19 cellular contexts compared by ENCODE assay signal in the genomic region with DNA sequence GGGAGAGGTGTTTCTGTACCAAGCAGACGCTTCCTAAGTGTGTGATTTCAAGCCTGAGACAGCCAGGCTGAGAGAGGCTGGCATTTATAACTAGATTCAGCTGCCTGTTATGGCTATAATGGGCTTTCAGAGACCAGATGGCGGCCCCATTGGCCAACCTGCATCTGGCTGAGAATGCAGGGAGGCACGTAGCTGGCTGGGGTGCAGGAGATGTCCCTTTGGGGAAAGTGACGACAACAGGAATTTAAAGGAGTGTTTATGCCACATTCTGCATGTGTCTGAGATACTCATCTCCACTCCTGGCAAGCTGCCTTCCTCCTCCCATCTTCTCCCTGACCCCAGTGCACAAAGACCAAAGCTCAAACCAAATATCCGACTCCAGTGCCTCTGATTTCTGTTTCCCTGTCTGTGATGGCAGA. TPM values are rescaled to one million over a fixed set of nuclear protein-coding genes. Genes with fewer than 3 reads are reported as not detected.
DNase-seq lines count a peak whose midpoint lies in the region; ATAC-seq, FAIRE-seq and TF ChIP-seq lines count a peak whose summit lies in the region.
"Had no signal": no experiment of that assay in that cellular context is flagged by ENCODE, and none has a peak within 500 bp of the region (broad histone marks: within the 10 kb centered on the region; RNA-seq: fewer than 3 reads in every experiment).

No MANE protein-coding gene starts in this region.

- intact Hi-C loops in PC-9 (cut with micrococcal nuclease; ENCODE audit: unreplicated experiment), result no loop called here
- intact Hi-C loops in kidney (cut with DNase I), result loop anchor here (10.0 kb wide), 1 partner anchor 293 kb away; no protein-coding TSS in a partner anchor
- intact Hi-C loops in naive thymus-derived CD4-positive, alpha-beta T cell (cut with micrococcal nuclease), result loop anchor here in 1 of 2 donors (10.0 kb wide), 1 partner anchor 57 kb away; no protein-coding TSS in a partner anchor

- H3K9ac ChIP-seq in kidney (ENCODE audit: low read length in 2 of 2), result no peak overlapping the region

- no peak overlapping the region for H3K4me2 ChIP-seq in PC-9
- H3K4me2 ChIP-seq: hepatocyte had no signal

- H3F3A ChIP-seq in PC-9 (ENCODE audit: insufficient read depth, low read depth), result no peaks in the 10 kb centered on the region

- no peak overlapping the region for H3K4me3 Mint-ChIP-seq in naive thymus-derived CD4-positive, alpha-beta T cell

- H3K79me2 ChIP-seq in PC-9 (ENCODE audit: low read depth), result no peaks in the 10 kb centered on the region
- H3K79me2 ChIP-seq: hepatocyte had no signal

- CTCF ChIA-PET in PC-9 (lab: Charles Lee), result no interaction called here
- CTCF ChIA-PET in RWPE1 (lab: Yijun Ruan, JAX), result interaction anchor here (0.6 kb wide), 1 partner anchor 25 kb away, joined by 4 read pairs; no protein-coding TSS in a partner anchor
- CTCF ChIA-PET in naive thymus-derived CD4-positive, alpha-beta T cell (lab: Charles Lee), result no interaction called here

- H3K27ac ChIP-seq in PC-9 (no peak overlapping the region), kidney (ENCODE audit: low read depth in 2 of 2, low read length in 2 of 2) (no peak overlapping the region), RWPE1 (no peak overlapping the region)
- H3K27ac ChIP-seq in naive thymus-derived CD4-positive, alpha-beta T cell (ENCODE audit: low read depth, low read length), result no peak overlapping the region
- H3K27ac ChIP-seq: hepatocyte had no signal

- H3K27me3 Mint-ChIP-seq in naive thymus-derived CD4-positive, alpha-beta T cell, result peaks cover 10 to 23% (median 20%) of the 10 kb centered on the region in 5 donors

- no peaks in the 10 kb centered on the region for H3K27me3 ChIP-seq in PC-9 (ENCODE audit: insufficient read depth, low read depth)
- no peaks in the 10 kb centered on the region for H3K27me3 ChIP-seq in naive thymus-derived CD4-positive, alpha-beta T cell (ENCODE audit: control insufficient read depth in 2 of 2, insufficient read depth in 2 of 2, low read length in 2 of 2)
- H3K27me3 ChIP-seq: hepatocyte had no signal

- DNase-seq in AG10803 (ENCODE audit: low read depth) (peak; percentile 76), NCI-H1436 (lab: John Stamatoyannopoulos, UW) (peak; percentile 69), PC-9 (no peak), kidney (peak; percentile 33), RWPE1 (ENCODE audit: low spot score) (no peak), NCI-H2227 (lab: John Stamatoyannopoulos, UW; ENCODE audit: unreplicated experiment) (no peak)
- no peak for DNase-seq in activated CD4-positive, alpha-beta T cell treated with anti-CD3 and anti-CD28 coated beads for 48 hours
- DNase-seq in naive thymus-derived CD4-positive, alpha-beta T cell, result no peak
- DNase-seq: activated CD8-positive, alpha-beta memory T cell treated with anti-CD3 and anti-CD28 coated beads, Interleukin-2, amount 50 U/mL, for 4 hours; activated naive CD4-positive, alpha-beta T cell treated with Interleukin-2 at 50 U/mL for 16 hours; erythroblast; left colon; NCI-H226; stimulated activated naive CD8-positive, alpha-beta T cell treated with anti-CD3 and anti-CD28 coated beads, Interleukin-15, Interleukin-2, amounts not matched to agents 100 U/mL and 50 U/mL, for 24 hours had no signal

- no peak overlapping the region for H3K27ac Mint-ChIP-seq in naive thymus-derived CD4-positive, alpha-beta T cell

- H3K9me3 Mint-ChIP-seq in naive thymus-derived CD4-positive, alpha-beta T cell, result peaks cover 0 to 2% (median 0%) of the 10 kb centered on the region in 11 donors

- H3K9me3 ChIP-seq in PC-9 (ENCODE audit: insufficient read depth, low read depth), result no peaks in the 10 kb centered on the region
- H3K9me3 ChIP-seq in kidney (ENCODE audit: control insufficient read depth in 1 of 2, low read length in 2 of 2), result no peaks in the 10 kb centered on the region
- H3K9me3 ChIP-seq in naive thymus-derived CD4-positive, alpha-beta T cell (ENCODE audit: control insufficient read depth in 2 of 3, low read length in 3 of 3), result no peaks in the 10 kb centered on the region
- H3K9me3 ChIP-seq: HAP-1 had no signal

- no peak for FAIRE-seq in kidney (lab: Jason Lieb, UNC)
- FAIRE-seq: colon, GM12891 had no signal

- H3K4me1 ChIP-seq in PC-9 (replicated peaks; ENCODE audit: insufficient read depth) (no peaks in the 10 kb centered on the region), kidney (ENCODE audit: control insufficient read depth in 1 of 2, insufficient read depth in 1 of 2, low read depth in 1 of 2, low read length in 2 of 2) (no peaks in the 10 kb centered on the region)
- no peaks in the 10 kb centered on the region for H3K4me1 ChIP-seq in naive thymus-derived CD4-positive, alpha-beta T cell (ENCODE audit: control insufficient read depth in 2 of 2, insufficient read depth in 2 of 2, low read length in 2 of 2)
- H3K4me1 ChIP-seq: HAP-1 had no signal

- H2AFZ ChIP-seq in PC-9, result 0 out of 2 replicates have a peak overlapping the region, but pooled peaks have one; percentile 25
- H2AFZ ChIP-seq: hepatocyte had no signal

- H3K9me2 ChIP-seq in PC-9 (ENCODE audit: insufficient read depth), result no peaks in the 10 kb centered on the region

- POLR2A ChIA-PET in PC-9 (lab: Charles Lee; ENCODE audit: unreplicated experiment), result no interaction called here
- POLR2A ChIA-PET in RWPE1 (lab: Yijun Ruan, JAX; ENCODE audit: low non-redundant PET), result no interaction called here
- POLR2A ChIA-PET in naive thymus-derived CD4-positive, alpha-beta T cell (lab: Charles Lee), result no interaction called here

- no peaks in the 10 kb centered on the region for H4K20me1 ChIP-seq in PC-9 (ENCODE audit: insufficient read depth)

- no TSS peak for BruUV-seq in PC-9 (replicated peaks; lab: Mats Ljungman, UMichigan)

- no peak for ATAC-seq in naive thymus-derived CD4-positive, alpha-beta T cell
- ATAC-seq: left colon; stimulated activated naive CD8-positive, alpha-beta T cell treated with anti-CD3 and anti-CD28 coated beads, Interleukin-15, Interleukin-2, amounts not matched to agents 100 U/mL and 50 U/mL, for 24 hours had no signal

- no peaks in the 10 kb centered on the region for H3K36me3 Mint-ChIP-seq in naive thymus-derived CD4-positive, alpha-beta T cell

- H3K4me1 Mint-ChIP-seq in naive thymus-derived CD4-positive, alpha-beta T cell, result peaks cover 0 to 2% (median 0%) of the 10 kb centered on the region in 7 donors

- H3K36me3 ChIP-seq in PC-9 (ENCODE audit: low read depth) (no peaks in the 10 kb centered on the region), kidney (ENCODE audit: control insufficient read depth in 1 of 2, insufficient read depth in 2 of 2, low read length in 2 of 2) (no peaks in the 10 kb centered on the region)
- H3K36me3 ChIP-seq in naive thymus-derived CD4-positive, alpha-beta T cell (ENCODE audit: control insufficient read depth in 2 of 3, insufficient read depth in 3 of 3, low read length in 3 of 3), result no peaks in the 10 kb centered on the region
- H3K36me3 ChIP-seq: HAP-1 had no signal

- no peak for TF ChIP-seq CTCF in AG10803 (conservative IDR thresholded peaks at IDR 0.05; ENCODE audit: low read length)
- no peak for TF ChIP-seq CTCF in PC-9 (conservative IDR thresholded peaks at IDR 0.05)
- no peak for TF ChIP-seq CTCF in kidney (IDR thresholded peaks at IDR 0.05; ENCODE audit: borderline replicate concordance, extremely low read depth, insufficient read depth)
- no peak for TF ChIP-seq CTCF in RWPE1 (conservative IDR thresholded peaks at IDR 0.05; ENCODE audit: low read depth)

- H3K4me3 ChIP-seq in AG10803 (ENCODE audit: low read length) (no peak overlapping the region), PC-9 (no peak overlapping the region), kidney (ENCODE audit: low read length in 2 of 2) (no peak overlapping the region)
- no peak overlapping the region for H3K4me3 ChIP-seq in naive thymus-derived CD4-positive, alpha-beta T cell (ENCODE audit: low read length)
- H3K4me3 ChIP-seq: HAP-1, hepatocyte had no signal

RNA-seq across cellular contexts. Expression of a gene that starts 21.3 kb away (rescaled TPM):
- not detected in 2 replicates for total RNA-seq in PC-9 (2021)
- 0.60 TPM for total RNA-seq in kidney
- not detected for polyA plus RNA-seq in kidney (ENCODE audit: insufficient read depth, low read depth, low replicate concordance)
- total RNA-seq in naive thymus-derived CD4-positive, alpha-beta T cell, result not detected
- polyA plus RNA-seq in naive thymus-derived CD4-positive, alpha-beta T cell, result not detected
- total RNA-seq: G401, hepatocyte, left colon had no signal
- polyA plus RNA-seq: hepatocyte had no signal

Comparison
In these comparisons a context has a peak if more than half of its experiments do, and no peak if none do; other contexts are left out.
1. DNase-seq: peak in AG10803 (single experiment), NCI-H1436 (single experiment) and kidney (single experiment); none in PC-9 (0 of 2), RWPE1 (single experiment), NCI-H2227 (single experiment), activated CD4-positive, alpha-beta T cell treated with anti-CD3 and anti-CD28 coated beads for 48 hours (single experiment) and naive thymus-derived CD4-positive, alpha-beta T cell (0 of 9).